In genomic region chr14:99879401-99880295, GRCh38 we compare ENCODE assay signal across 10 cellular contexts.
A peak's percentile ranks its signal among the peaks of the same experiment; 100 is the strongest.
DNase-seq lines count a peak whose midpoint lies in the region; ATAC-seq, FAIRE-seq and TF ChIP-seq lines count a peak whose summit lies in the region.
"Had no signal": no experiment of that assay in that cellular context is flagged by ENCODE, and none has a peak within 500 bp of the region (broad histone marks: within the 10 kb centered on the region; RNA-seq: fewer than 3 reads in every experiment).

No MANE protein-coding gene starts in this region.

- H3K36me3 ChIP-seq in body of pancreas (replicated peaks in 1 of 2; ENCODE audit: insufficient read depth in 1 of 2, low read depth in 2 of 2): no peaks in the 10 kb centered on the region
- no peaks in the 10 kb centered on the region for H3K36me3 ChIP-seq in hepatocyte (replicated peaks; ENCODE audit: insufficient read depth, low read depth)
- H3K36me3 ChIP-seq in transverse colon: no peaks in the 10 kb centered on the region

- FAIRE-seq in frontal cortex (lab: Jason Lieb, UNC): no peak

- TF ChIP-seq POLR2A in body of pancreas (IDR thresholded peaks at IDR 0.05) (no peak), transverse colon (IDR thresholded peaks at IDR 0.05) (no peak)

- peak overlapping the region; percentile 46 for H3K4me2 ChIP-seq in hepatocyte

- no peak for TF ChIP-seq CTCF in HFF-Myc (IDR thresholded peaks at IDR 0.05; ENCODE audit: low read depth, low read length, missing control alignments)
- TF ChIP-seq CTCF in body of pancreas (IDR thresholded peaks at IDR 0.05): no peak
- no peak for TF ChIP-seq CTCF in hepatocyte (IDR thresholded peaks at IDR 0.05; ENCODE audit: poor library complexity)
- no peak for TF ChIP-seq CTCF in transverse colon (IDR thresholded peaks at IDR 0.05)

- H3K27me3 ChIP-seq in body of pancreas (no peaks in the 10 kb centered on the region), hepatocyte (no peaks in the 10 kb centered on the region), transverse colon (peaks cover 4% of the 10 kb centered on the region)

- no peaks in the 10 kb centered on the region for H4K20me1 ChIP-seq in hepatocyte (ENCODE audit: insufficient read depth, poor library complexity, severe bottlenecking)

- H3K9me3 ChIP-seq in body of pancreas (no peaks in the 10 kb centered on the region), hepatocyte (ENCODE audit: low read depth) (no peaks in the 10 kb centered on the region), transverse colon (no peaks in the 10 kb centered on the region)

- in situ Hi-C loops in transverse colon (cut with MboI; ENCODE audit: low pct_ligation_motif_present in 1 of 4, low pct_unique_long_range_greater_than_20kb in 1 of 4, low sequenced_read_pairs in 3 of 4): loop anchor here in 3 of 4 donors (10.0 to 25.0 kb wide), 3 partner anchors 145 to 342 kb away; no protein-coding TSS in a partner anchor

- 45 to 58% methylated on average over 5 of the region's 5 CpGs for WGBS in body of pancreas, 2 donors
- WGBS in hepatocyte (ENCODE audit: low lambda C conversion rate, missing lambda C conversion rate): 29% methylated on average over 5 of the region's 5 CpGs
- WGBS in transverse colon (ENCODE audit: low coverage in 1 of 2), 2 donors: 23 to 25% methylated on average over 5 of the region's 5 CpGs

- H3K4me3 ChIP-seq in HFF-Myc (replicated peaks; ENCODE audit: low read depth, low read length) (0 out of 2 replicates have a peak overlapping the region, but pooled peaks have one; percentile 5), body of pancreas (no peak overlapping the region), hepatocyte (no peak overlapping the region), transverse colon (no peak overlapping the region)

- no peaks in the 10 kb centered on the region for H3K79me2 ChIP-seq in hepatocyte

- DNase-seq in HFF-Myc (ENCODE audit: extremely low read depth, low read depth) (peak; percentile 59), body of pancreas (no peak), hepatocyte (ENCODE audit: low spot score) (peak; percentile 59), transverse colon (no peak), NCI-H146 treated with DMSO at 0.1 percent for 48 hours (lab: John Stamatoyannopoulos, UW; ENCODE audit: unreplicated experiment) (no peak), frontal cortex (ENCODE audit: low spot score in 2 of 2) (no peak)
- DNase-seq: activated CD4-positive, alpha-beta T cell treated with anti-CD3 and anti-CD28 coated beads, Interleukin-2, amount 50 U/mL, for 4 hours; anterior cingulate cortex; NCI-H1694 had no signal

- TF ChIP-seq EP300 in transverse colon (IDR thresholded peaks at IDR 0.05; ENCODE audit: low read depth): no peak

- intact Hi-C loops in body of pancreas (cut with DNase I): no loop called here
- intact Hi-C loops in transverse colon (cut with DNase I; ENCODE audit: low total_unique reads): loop anchor here (5.0 to 10.0 kb wide), 2 partner anchors 65 to 147 kb away; no protein-coding TSS in a partner anchor

- H3K4me1 ChIP-seq in body of pancreas (peaks cover 25% of the 10 kb centered on the region), hepatocyte (ENCODE audit: insufficient read depth) (peaks cover 30% of the 10 kb centered on the region), transverse colon (peaks cover 4 to 23% (median 11%) of the 10 kb centered on the region in 4 donors)

- no peaks in the 10 kb centered on the region for H3K9me2 ChIP-seq in hepatocyte (replicated peaks; ENCODE audit: insufficient read depth)

- H2AFZ ChIP-seq in hepatocyte: no peak overlapping the region

- peak overlapping the region; percentile 36 to 58 (median 44) for H3K27ac ChIP-seq in body of pancreas
- H3K27ac ChIP-seq in hepatocyte: peak overlapping the region; percentile 82
- peak overlapping the region; percentile 44 to 67 (median 62) for H3K27ac ChIP-seq in transverse colon

- peak; percentile 70 for ATAC-seq in body of pancreas
- no peak for ATAC-seq in GM21529 (IDR thresholded peaks at IDR 0.05; ENCODE audit: unreplicated experiment)

Comparison
In these comparisons a context has a peak if more than half of its experiments do, and no peak if none do; other contexts are left out.
1. DNase-seq: peak in HFF-Myc (single experiment) and hepatocyte (single experiment); none in body of pancreas (0 of 4), transverse colon (single experiment), NCI-H146 treated with DMSO at 0.1 percent for 48 hours (single experiment) and frontal cortex (0 of 2).
2. Peak in every context shown above with its lines, with median percentiles within 50 percentile points of each other: H3K27ac ChIP-seq.